Comparison of ENCODE assay signal across 10 cellular contexts in the genomic region with DNA sequence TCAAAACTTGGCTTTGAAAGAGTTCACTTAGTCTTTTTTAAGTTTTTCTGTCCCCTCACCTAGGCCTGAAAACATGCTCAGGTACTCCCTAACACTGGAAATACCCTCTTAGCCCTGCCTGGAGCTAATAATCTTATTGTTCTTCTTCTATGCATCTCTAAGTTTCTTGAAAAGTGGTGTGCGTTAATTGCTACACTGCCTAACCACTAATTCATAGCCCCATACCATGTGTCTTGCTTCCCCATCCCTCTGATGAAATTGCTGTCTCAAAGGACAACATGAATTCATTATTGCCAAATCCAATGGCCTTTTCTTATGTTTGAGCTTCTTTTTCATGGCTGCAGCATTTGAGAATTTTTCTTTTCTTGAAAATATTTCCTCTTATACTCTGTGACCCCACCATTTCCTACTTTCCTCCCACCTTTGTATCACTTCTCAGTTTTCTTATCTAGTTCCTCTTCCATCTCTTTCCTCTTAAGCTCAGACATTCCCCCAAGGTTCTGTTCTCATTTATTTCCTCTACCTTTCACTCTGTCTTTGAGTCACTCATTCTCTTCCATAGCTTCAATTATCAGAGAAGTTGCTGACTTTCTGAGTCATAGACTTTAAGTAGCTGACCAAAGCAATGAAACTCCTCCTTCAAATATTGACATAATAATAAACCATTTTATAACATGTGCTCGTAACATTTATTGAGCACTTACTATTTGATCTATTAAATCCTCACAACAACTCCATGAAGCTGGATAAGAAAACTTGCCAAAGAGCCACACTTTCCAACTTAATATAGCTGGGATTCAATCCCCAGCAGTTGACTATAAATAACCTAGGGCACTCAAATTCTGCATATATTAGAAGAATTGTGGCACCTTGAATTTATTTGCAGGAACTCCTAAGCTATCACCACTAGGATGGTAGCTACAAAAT. TPM values are rescaled to one million over a fixed set of nuclear protein-coding genes. Genes with fewer than 3 reads are reported as not detected.
A peak's percentile ranks its signal among the peaks of the same experiment; 100 is the strongest.
DNase-seq lines count a peak whose midpoint lies in the region; ATAC-seq and TF ChIP-seq lines count a peak whose summit lies in the region.
"Had no signal": no experiment of that assay in that cellular context is flagged by ENCODE, and none has a peak within 500 bp of the region (broad histone marks: within the 10 kb centered on the region; RNA-seq: fewer than 3 reads in every experiment).

No MANE protein-coding gene starts in this region.

- H3K36me3 ChIP-seq in neural progenitor cell, result no peaks in the 10 kb centered on the region
- H3K36me3 ChIP-seq in CD8-positive, alpha-beta T cell (ENCODE audit: insufficient read depth, low read length), result no peaks in the 10 kb centered on the region
- no peaks in the 10 kb centered on the region for H3K36me3 ChIP-seq in osteoblast (ENCODE audit: insufficient read depth, low read length)
- H3K36me3 ChIP-seq: esophagus squamous epithelium had no signal

- no peaks in the 10 kb centered on the region for H4K20me1 ChIP-seq in neural progenitor cell (ENCODE audit: low read depth)
- H4K20me1 ChIP-seq in osteoblast (ENCODE audit: insufficient read depth, low read length), result no peaks in the 10 kb centered on the region

- H3K79me2 ChIP-seq in neural progenitor cell (ENCODE audit: low read depth) (no peaks in the 10 kb centered on the region), osteoblast (ENCODE audit: insufficient read depth, low read length) (no peaks in the 10 kb centered on the region)

- H3K27ac Mint-ChIP-seq in chondrocyte (ENCODE audit: unreplicated experiment) (peak overlapping the region; percentile 18), neural progenitor cell (no peak overlapping the region)
- H3K27ac Mint-ChIP-seq in CD8-positive, alpha-beta T cell, result no peak overlapping the region
- H3K27ac Mint-ChIP-seq: activated naive CD4-positive, alpha-beta T cell treated with anti-CD3 and anti-CD28 coated beads, Interleukin-2, amount 50 U/mL, for 72 hours had no signal

- no peaks in the 10 kb centered on the region for H3K27me3 ChIP-seq in neural progenitor cell
- H3K27me3 ChIP-seq in CD8-positive, alpha-beta T cell (ENCODE audit: insufficient read depth, low read length), result no peaks in the 10 kb centered on the region
- no peaks in the 10 kb centered on the region for H3K27me3 ChIP-seq in osteoblast (ENCODE audit: insufficient read depth, low read length)
- H3K27me3 ChIP-seq: esophagus squamous epithelium had no signal

- peaks cover 27% of the 10 kb centered on the region for H3K4me1 Mint-ChIP-seq in chondrocyte (ENCODE audit: low read depth)
- H3K4me1 Mint-ChIP-seq in neural progenitor cell, result no peaks in the 10 kb centered on the region
- H3K4me1 Mint-ChIP-seq in CD8-positive, alpha-beta T cell (ENCODE audit: low read depth), result peaks cover 25% of the 10 kb centered on the region

- H3K27me3 Mint-ChIP-seq in chondrocyte (ENCODE audit: low read depth) (no peaks in the 10 kb centered on the region), neural progenitor cell (ENCODE audit: insufficient read depth, low read depth) (no peaks in the 10 kb centered on the region)
- H3K27me3 Mint-ChIP-seq in CD8-positive, alpha-beta T cell (ENCODE audit: low read depth), result no peaks in the 10 kb centered on the region

- peak; percentile 71 for ATAC-seq in GM18498 (IDR thresholded peaks at IDR 0.05; ENCODE audit: unreplicated experiment)
- ATAC-seq in HG02571 (IDR thresholded peaks at IDR 0.05; ENCODE audit: unreplicated experiment), result peak; percentile 76
- ATAC-seq in CD8-positive, alpha-beta T cell, result no peak

- H3K4me3 ChIP-seq in neural progenitor cell (no peak overlapping the region), osteoblast (ENCODE audit: insufficient read depth, low read length) (no peak overlapping the region)
- H3K4me3 ChIP-seq in CD8-positive, alpha-beta T cell (ENCODE audit: low read depth, low read length), result no peak overlapping the region
- H3K4me3 ChIP-seq: esophagus squamous epithelium had no signal

- H3K27ac ChIP-seq in neural progenitor cell (no peak overlapping the region), osteoblast (ENCODE audit: low read depth, low read length) (no peak overlapping the region)
- no peak overlapping the region for H3K27ac ChIP-seq in CD8-positive, alpha-beta T cell (ENCODE audit: low read depth, low read length)
- H3K27ac ChIP-seq: esophagus squamous epithelium had no signal

- no peak overlapping the region for H3K9ac ChIP-seq in neural progenitor cell

- intact Hi-C loops in CD8-positive, alpha-beta T cell (cut with DNase I, micrococcal nuclease), result no loop called here

- no peaks in the 10 kb centered on the region for H3F3A ChIP-seq in neural progenitor cell (ENCODE audit: low read depth)

- H3K36me3 Mint-ChIP-seq in chondrocyte (ENCODE audit: low read depth), result peaks cover 2% of the 10 kb centered on the region
- peaks cover 2% of the 10 kb centered on the region for H3K36me3 Mint-ChIP-seq in neural progenitor cell
- H3K36me3 Mint-ChIP-seq in CD8-positive, alpha-beta T cell, result no peaks in the 10 kb centered on the region

- H3K4me3 Mint-ChIP-seq in chondrocyte (ENCODE audit: unreplicated experiment) (no peak overlapping the region), neural progenitor cell (no peak overlapping the region)
- H3K4me3 Mint-ChIP-seq in CD8-positive, alpha-beta T cell, result no peak overlapping the region

- TF ChIP-seq CTCF in chondrocyte (IDR thresholded peaks at IDR 0.05) (no peak), neural progenitor cell (IDR thresholded peaks at IDR 0.05) (no peak), osteoblast (IDR thresholded peaks at IDR 0.05; ENCODE audit: extremely low read depth, low read depth, low read length) (no peak)
- TF ChIP-seq CTCF in CD8-positive, alpha-beta T cell (IDR thresholded peaks at IDR 0.05), result no peak

- H3K9me3 Mint-ChIP-seq in chondrocyte (ENCODE audit: low read depth), result peaks cover 5% of the 10 kb centered on the region
- H3K9me3 Mint-ChIP-seq in neural progenitor cell, result peaks cover 3% of the 10 kb centered on the region
- peaks cover 6% of the 10 kb centered on the region for H3K9me3 Mint-ChIP-seq in CD8-positive, alpha-beta T cell

- H3K4me2 ChIP-seq in neural progenitor cell (no peak overlapping the region), osteoblast (ENCODE audit: insufficient read depth, low read length) (no peak overlapping the region)

- CTCF ChIA-PET in CD8-positive, alpha-beta T cell (lab: Charles Lee), result interaction anchor here (1.1 kb wide), 1 partner anchor 34 kb away, joined by 3 read pairs; no protein-coding TSS in a partner anchor

- H3K9me3 ChIP-seq in neural progenitor cell (ENCODE audit: low read depth) (no peaks in the 10 kb centered on the region), osteoblast (ENCODE audit: low read depth, low read length) (no peaks in the 10 kb centered on the region)
- H3K9me3 ChIP-seq in CD8-positive, alpha-beta T cell (ENCODE audit: low read length), result no peaks in the 10 kb centered on the region
- H3K9me3 ChIP-seq: esophagus squamous epithelium had no signal

- POLR2A ChIA-PET in CD8-positive, alpha-beta T cell (lab: Charles Lee), result interaction anchor here (1.6 kb wide), 1 partner anchor 11 kb away, joined by 4 read pairs; no protein-coding TSS in a partner anchor

- no peak overlapping the region for H2AFZ ChIP-seq in neural progenitor cell (replicated peaks)
- no peak overlapping the region for H2AFZ ChIP-seq in osteoblast (ENCODE audit: low read length)

- DNase-seq in Kasumi-1 (lab: John Stamatoyannopoulos, UW), result peak; percentile 17 to 20
- no peak for DNase-seq in chondrocyte (ENCODE audit: low spot score)
- DNase-seq in neural progenitor cell (ENCODE audit: low spot score), result no peak
- no peak for DNase-seq in NCI-H510A treated with DMSO at 0.1 percent for 48 hours (lab: John Stamatoyannopoulos, UW)
- no peak for DNase-seq in CD8-positive, alpha-beta T cell
- DNase-seq in osteoblast (ENCODE audit: insufficient read length, low spot score, missing footprints), result no peak
- DNase-seq: esophagus squamous epithelium had no signal

- H3K4me1 ChIP-seq in neural progenitor cell (no peaks in the 10 kb centered on the region), osteoblast (ENCODE audit: insufficient read depth, low read length) (peaks cover 7% of the 10 kb centered on the region)
- no peaks in the 10 kb centered on the region for H3K4me1 ChIP-seq in CD8-positive, alpha-beta T cell (ENCODE audit: insufficient read depth, low read length)
- H3K4me1 ChIP-seq: esophagus squamous epithelium had no signal

RNA-seq across cellular contexts. Expression of gene ATP6V1G3, which starts 35.5 kb away (rescaled TPM):
- total RNA-seq in chondrocyte (not detected in 3 replicates), neural progenitor cell (ENCODE audit: low replicate concordance) (not detected in 2 replicates), osteoblast (0.36 TPM in 1 of 2 replicates, not detected in the other)
- not detected for total RNA-seq in CD8-positive, alpha-beta T cell
- total RNA-seq: esophagus squamous epithelium had no signal

Comparison
In these comparisons a context has a peak if more than half of its experiments do, and no peak if none do; other contexts are left out.
1. DNase-seq: peak in Kasumi-1 (2 of 2); none in chondrocyte (single experiment), neural progenitor cell (single experiment), NCI-H510A treated with DMSO at 0.1 percent for 48 hours (single experiment), CD8-positive, alpha-beta T cell (0 of 7) and osteoblast (single experiment).